25 cellular contexts compared by ENCODE assay signal in the genomic region with DNA sequence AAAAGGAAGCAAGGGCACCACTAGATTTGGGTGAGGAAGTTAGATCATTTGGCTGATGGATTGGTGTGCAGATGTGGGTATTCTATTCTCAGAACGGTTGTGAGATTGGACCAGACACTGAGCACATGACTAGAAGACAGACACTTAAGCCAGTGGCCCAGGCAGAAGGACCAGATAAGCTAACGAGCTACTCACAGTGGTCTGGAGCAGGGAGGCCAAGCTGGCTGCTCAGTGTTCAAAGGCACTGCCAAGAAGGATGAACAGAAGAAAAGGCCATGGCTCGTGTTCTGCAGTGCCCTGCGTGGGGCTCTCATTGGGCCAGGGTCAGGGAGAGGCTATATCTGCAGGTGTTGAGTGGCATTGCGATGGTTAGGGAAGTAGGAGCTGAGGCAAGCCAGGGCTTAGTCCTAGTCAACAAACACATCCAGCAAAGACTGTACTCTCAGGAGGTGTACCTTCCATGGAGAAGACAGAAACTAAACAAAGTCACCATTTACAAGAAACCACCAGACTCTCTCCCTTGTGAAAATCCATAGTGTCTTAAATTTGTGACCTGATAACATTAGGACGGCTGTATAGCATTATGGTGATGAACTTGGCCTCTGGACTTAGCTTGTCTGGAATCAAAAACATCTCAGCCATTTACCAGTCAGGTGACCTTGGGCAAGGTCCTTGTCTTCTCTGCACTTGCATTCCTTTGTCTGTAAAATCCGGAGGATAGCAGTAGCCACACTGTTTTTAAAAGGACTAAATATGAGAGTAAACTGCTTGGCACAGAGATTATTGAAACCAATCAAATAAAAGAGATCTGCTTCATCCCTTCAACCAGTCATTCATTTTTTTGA.
"Had no signal": no experiment of that assay in that cellular context is flagged by ENCODE, and none has a peak within 500 bp of the region (broad histone marks: within the 10 kb centered on the region; RNA-seq: fewer than 3 reads in every experiment).

No MANE protein-coding gene starts in this region.

- H3K4me1 ChIP-seq: Peyer's patch had no signal

- ATAC-seq: activated T-helper 17 cell treated with anti-CD3 and anti-CD28 coated beads, Interleukin-2, amount 50 U/mL, for 72 hours had no signal

- H3K4me3 ChIP-seq: MG63, Peyer's patch had no signal

- H3K27ac ChIP-seq: brain microvascular endothelial cell, Peyer's patch, VCaP had no signal

- DNase-seq: activated CD4-positive, alpha-beta memory T cell treated with anti-CD3 and anti-CD28 coated beads, Interleukin-2, amount 10 ng/mL, durations not matched to agents 7 days and 5 days; activated CD4-positive, alpha-beta T cell treated with anti-CD3 and anti-CD28 coated beads, Interleukin-2, amount 50 U/mL, for 1 hour; activated CD4-positive, CD25-positive, alpha-beta regulatory T cell; activated gamma-delta T cell; activated naive CD4-positive, alpha-beta T cell treated with anti-CD3 and anti-CD28 coated beads, Interleukin-2, amount 10 ng/mL, durations not matched to agents 7 days and 5 days; activated naive CD8-positive, alpha-beta T cell treated with anti-CD3 and anti-CD28 coated beads for 36 hours; activated T-cell treated with anti-CD3 and anti-CD28 coated beads for 4 hours; activated T-cell treated with anti-CD3 and anti-CD28 coated beads, Interleukin-2, amount 50 U/mL, for 48 hours; brain microvascular endothelial cell; central memory CD4-positive, alpha-beta T cell; MG63; NCI-H1092 treated with DMSO at 0.1 percent for 48 hours; NCI-H1436; NCI-H1694 treated with DMSO at 0.1 percent for 48 hours; NCI-H2029 treated with DMSO at 0.1 percent for 48 hours; NCI-H345; NCI-H510A; NCI-H69; NK-92 treated with Interleukin-12 subunit alpha and Interleukin-12 subunit beta, amount 100 ng/mL, for 24 hours; OCI-M1; Peyer's patch; SIG-M5; T-helper 1 cell had no signal

- H3K36me3 ChIP-seq: brain microvascular endothelial cell, MG63, Peyer's patch had no signal

- H3K27me3 ChIP-seq: brain microvascular endothelial cell, MG63, Peyer's patch had no signal

- H3K9me3 ChIP-seq: MG63, Peyer's patch had no signal
